ENCODE assay signal across 7 cellular contexts in genomic region chr2:174846941-174847938, GRCh38.
DNase-seq lines count a peak whose midpoint lies in the region; ATAC-seq lines count a peak whose summit lies in the region.

No MANE protein-coding gene starts in this region.

- no peak for ATAC-seq in GM21723 (IDR thresholded peaks at IDR 0.05; ENCODE audit: unreplicated experiment)

- peak overlapping the region; percentile 81 for H3K9ac ChIP-seq in adipocyte (ENCODE audit: low read length)

- DNase-seq in HT1080 (ENCODE audit: low read depth) (peak; percentile 70), adipocyte (ENCODE audit: low read depth) (peak; percentile 94), iPS DF 19.7 (ENCODE audit: low read depth, low spot score) (peak; percentile 64), superior temporal gyrus (ENCODE audit: extremely low spot score) (peak; percentile 85), NOMO-1 treated with DMSO at 0.1 percent for 48 hours (lab: John Stamatoyannopoulos, UW; ENCODE audit: unreplicated experiment) (no peak)
- DNase-seq in activated CD4-positive, alpha-beta T cell treated with anti-CD3 and anti-CD28 coated beads for 4 hours = no peak

- no peaks in the 10 kb centered on the region for H3K36me3 ChIP-seq in adipocyte (ENCODE audit: control insufficient read depth, insufficient read depth, low read length, severe bottlenecking)

- no peaks in the 10 kb centered on the region for H3K9me3 ChIP-seq in adipocyte (ENCODE audit: control insufficient read depth, low read length)

- peaks cover 32% of the 10 kb centered on the region for H3K4me1 ChIP-seq in adipocyte (ENCODE audit: control insufficient read depth, insufficient read depth, low read length)

- peak overlapping the region; percentile 84 for H3K4me3 ChIP-seq in adipocyte (ENCODE audit: low read length)

- no peaks in the 10 kb centered on the region for H3K27me3 ChIP-seq in adipocyte (replicated peaks; ENCODE audit: control insufficient read depth, insufficient read depth, low read length)

Comparison
In these comparisons a context has a peak if more than half of its experiments do, and no peak if none do; other contexts are left out.
1. DNase-seq: peak in HT1080 (single experiment), adipocyte (single experiment), iPS DF 19.7 (single experiment) and superior temporal gyrus (single experiment); none in activated CD4-positive, alpha-beta T cell treated with anti-CD3 and anti-CD28 coated beads for 4 hours (0 of 2) and NOMO-1 treated with DMSO at 0.1 percent for 48 hours (single experiment).